Comparison of ENCODE assay signal across 19 cellular contexts in genomic region chr16:64287667-64288521, GRCh38.
DNase-seq lines count a peak whose midpoint lies in the region; ATAC-seq and TF ChIP-seq lines count a peak whose summit lies in the region.
"Had no signal": no experiment of that assay in that cellular context is flagged by ENCODE, and none has a peak within 500 bp of the region (broad histone marks: within the 10 kb centered on the region; RNA-seq: fewer than 3 reads in every experiment).

No MANE protein-coding gene starts in this region.

- POLR2A ChIA-PET in WTC11 (lab: Charles Lee) = no interaction called here

- CTCF ChIA-PET in WTC11 (lab: Charles Lee) = no interaction called here

- H3K9me3 Mint-ChIP-seq in WTC11 = peaks cover 1% of the 10 kb centered on the region; the same call in 1 of the 2 replicates

- H3K27ac Mint-ChIP-seq in WTC11 = no peak overlapping the region
- H3K27ac Mint-ChIP-seq: CD4-positive, CD25-positive, alpha-beta regulatory T cell had no signal

- H3K9me2 ChIP-seq in Karpas-422 (replicated peaks; ENCODE audit: insufficient read depth, low read length) = no peaks in the 10 kb centered on the region

- intact Hi-C loops in left ventricle myocardium superior (cut with micrococcal nuclease) = no loop called here

- peak overlapping the region; percentile 52 for H3K9ac ChIP-seq in Karpas-422 (ENCODE audit: low read length)

- H3K27me3 Mint-ChIP-seq in WTC11 (ENCODE audit: low read depth) = no peaks in the 10 kb centered on the region
- H3K27me3 Mint-ChIP-seq: CD4-positive, CD25-positive, alpha-beta regulatory T cell; IgD-negative memory B cell had no signal

- peak; percentile 24 for ATAC-seq in WTC11
- ATAC-seq in left ventricle myocardium superior = peak; percentile 80
- no peak for ATAC-seq in GM21515 (IDR thresholded peaks at IDR 0.05; ENCODE audit: unreplicated experiment)
- ATAC-seq: A549, GM12878 had no signal

- H3K4me1 ChIP-seq in Karpas-422 (ENCODE audit: low read length) = peaks cover 47% of the 10 kb centered on the region
- peaks cover 9% of the 10 kb centered on the region for H3K4me1 ChIP-seq in neuron (ENCODE audit: insufficient read depth, low read length)
- H3K4me1 ChIP-seq: A549 had no signal

- peak overlapping the region; percentile 94 for H3K27ac ChIP-seq in Karpas-422 (ENCODE audit: low read length)
- H3K27ac ChIP-seq: A549, PC-9 had no signal

- H3K36me3 ChIP-seq in Karpas-422 (ENCODE audit: insufficient read depth, low read length) (no peaks in the 10 kb centered on the region; the same call in 1 of the 2 replicates), neuron (ENCODE audit: insufficient read depth, low read length) (no peaks in the 10 kb centered on the region)

- H3K79me2 ChIP-seq in Karpas-422 (ENCODE audit: low read length) = no peaks in the 10 kb centered on the region

- no peak overlapping the region for H3K4me3 Mint-ChIP-seq in WTC11
- H3K4me3 Mint-ChIP-seq: CD4-positive, CD25-positive, alpha-beta regulatory T cell; IgD-negative memory B cell had no signal

- TF ChIP-seq CTCF in WTC11 (IDR thresholded peaks at IDR 0.05) = no peak

- H3K36me3 Mint-ChIP-seq in WTC11 = no peaks in the 10 kb centered on the region
- H3K36me3 Mint-ChIP-seq: CD4-positive, CD25-positive, alpha-beta regulatory T cell; IgD-negative memory B cell had no signal

- H2AFZ ChIP-seq in Karpas-422 (ENCODE audit: low read length) = peak overlapping the region; percentile 4; the same call in 1 of the 2 replicates
- peak overlapping the region; percentile 45 for H2AFZ ChIP-seq in neuron (ENCODE audit: low read depth, low read length)

- H3K4me1 Mint-ChIP-seq in WTC11 = peaks cover 14% of the 10 kb centered on the region
- H3K4me1 Mint-ChIP-seq: CD4-positive, CD25-positive, alpha-beta regulatory T cell; IgD-negative memory B cell had no signal

- H3K4me3 ChIP-seq in Karpas-422 (ENCODE audit: low read length) (no peak overlapping the region), neuron (ENCODE audit: low read length) (peak overlapping the region; percentile 4)
- H3K4me3 ChIP-seq: A549, GM12878, PC-9 had no signal

- peak; percentile 76 for DNase-seq in Karpas-422
- no peak for DNase-seq in WTC11 (ENCODE audit: low spot score)
- DNase-seq in left ventricle myocardium superior = no peak
- no peak for DNase-seq in activated CD4-positive, alpha-beta T cell treated with anti-CD3 and anti-CD28 coated beads, Interleukin-2, amount 50 U/mL, for 4 hours
- no peak for DNase-seq in NCI-H2107 (lab: John Stamatoyannopoulos, UW)
- DNase-seq: CD4-positive, CD25-positive, alpha-beta regulatory T cell; DMS79; H7; NCI-H187; NCI-H446 treated with DMSO at 0.1 percent for 48 hours; NCI-H526 treated with DMSO at 0.1 percent for 48 hours; PC-9; RPMI8226; SIG-M5 had no signal

- H4K20me1 ChIP-seq in Karpas-422 (ENCODE audit: insufficient read depth, low read depth, low read length) = no peaks in the 10 kb centered on the region

- peaks cover 4% of the 10 kb centered on the region; the same call in 1 of the 2 replicates for H3K9me3 ChIP-seq in Karpas-422 (ENCODE audit: low read length)
- no peaks in the 10 kb centered on the region for H3K9me3 ChIP-seq in neuron (ENCODE audit: low read length)
- H3K9me3 ChIP-seq: A549 had no signal

- peak overlapping the region; percentile 22 for H3K4me2 ChIP-seq in Karpas-422 (ENCODE audit: low read depth, low read length, poor library complexity, severe bottlenecking)
- H3K4me2 ChIP-seq: A549, PC-9 had no signal

- H3K27me3 ChIP-seq in Karpas-422 (ENCODE audit: low read length) (no peaks in the 10 kb centered on the region), neuron (ENCODE audit: insufficient read depth, low read length) (no peaks in the 10 kb centered on the region)

TF ChIP-seq in WTC11, 78 proteins besides CTCF, POLR2A, EP300 and RAD21:
- no peak for TF ChIP-seq HMGA2 (CRISPR knock-in tag; IDR thresholded peaks at IDR 0.05)
- TF ChIP-seq STAT6 (CRISPR knock-in tag; conservative IDR thresholded peaks at IDR 0.05; ENCODE audit: low read depth) = no peak
- no peak for TF ChIP-seq TP53 (CRISPR knock-in tag; IDR thresholded peaks at IDR 0.05)
- TF ChIP-seq IRF2 (CRISPR knock-in tag; IDR thresholded peaks at IDR 0.05; ENCODE audit: borderline replicate concordance, low read depth) = no peak
- TF ChIP-seq MYBL2 (CRISPR knock-in tag; IDR thresholded peaks at IDR 0.05) = no peak
- TF ChIP-seq AFF4 (CRISPR knock-in tag; IDR thresholded peaks at IDR 0.05; ENCODE audit: borderline replicate concordance) = no peak
- TF ChIP-seq CREB1 (CRISPR knock-in tag; IDR thresholded peaks at IDR 0.05) = no peak
- no peak for TF ChIP-seq CBFB (CRISPR knock-in tag; IDR thresholded peaks at IDR 0.05; ENCODE audit: low read depth)
- no peak for TF ChIP-seq ZNF423 (CRISPR knock-in tag; IDR thresholded peaks at IDR 0.05)
- TF ChIP-seq MLX (CRISPR knock-in tag; IDR thresholded peaks at IDR 0.05) = no peak
- TF ChIP-seq RORB (CRISPR knock-in tag; IDR thresholded peaks at IDR 0.05) = no peak
TF ChIP-seq in WTC11: peak in this region for 0.
